In genomic region chr17:30716461-30717289, GRCh38 we compare ENCODE assay signal across 10 cellular contexts.
DNase-seq lines count a peak whose midpoint lies in the region; ATAC-seq and TF ChIP-seq lines count a peak whose summit lies in the region.
"Had no signal": no experiment of that assay in that cellular context is flagged by ENCODE, and none has a peak within 500 bp of the region (broad histone marks: within the 10 kb centered on the region; RNA-seq: fewer than 3 reads in every experiment).

No MANE protein-coding gene starts in this region.

- H3K36me3 ChIP-seq in cardiac muscle cell: no peaks in the 10 kb centered on the region
- H3K36me3 ChIP-seq in vagina: no peaks in the 10 kb centered on the region

- peaks cover 12% of the 10 kb centered on the region for H3K36me3 Mint-ChIP-seq in effector memory CD8-positive, alpha-beta T cell (ENCODE audit: insufficient read depth)

- H3K9me3 ChIP-seq in cardiac muscle cell (ENCODE audit: low read depth) (no peaks in the 10 kb centered on the region), vagina (no peaks in the 10 kb centered on the region)

- H3K4me1 ChIP-seq in cardiac muscle cell (ENCODE audit: low read depth) (no peaks in the 10 kb centered on the region), vagina (peaks cover 13% of the 10 kb centered on the region)

- peaks cover 28% of the 10 kb centered on the region for H3K4me1 Mint-ChIP-seq in stimulated activated naive CD8-positive, alpha-beta T cell treated with anti-CD3 and anti-CD28 coated beads, Interleukin-15, amount 100 ng/mL, for 72 hours
- peaks cover 14 to 22% of the 10 kb centered on the region in 2 donors for H3K4me1 Mint-ChIP-seq in effector memory CD8-positive, alpha-beta T cell (ENCODE audit: low read depth in 2 of 2)

- no peaks in the 10 kb centered on the region for H3K9me3 Mint-ChIP-seq in stimulated activated naive CD8-positive, alpha-beta T cell treated with anti-CD3 and anti-CD28 coated beads, Interleukin-15, amount 100 ng/mL, for 72 hours
- H3K9me3 Mint-ChIP-seq in effector memory CD8-positive, alpha-beta T cell: no peaks in the 10 kb centered on the region

- intact Hi-C loops in Right ventricle myocardium inferior (cut with DNase I) (no loop called here), vagina (cut with DNase I) (no loop called here)

- TF ChIP-seq CTCF in cardiac muscle cell (IDR thresholded peaks at IDR 0.05; ENCODE audit: low read depth, low read length) (peak; percentile 27), vagina (IDR thresholded peaks at IDR 0.05) (no peak)

- no peak overlapping the region for H3K4me3 ChIP-seq in cardiac muscle cell
- no peak overlapping the region for H3K4me3 ChIP-seq in vagina

- no peak overlapping the region for H3K27ac ChIP-seq in cardiac muscle cell
- H3K27ac ChIP-seq in vagina: no peak overlapping the region

- DNase-seq in cardiac muscle cell (ENCODE audit: low read depth in 1 of 2, low spot score in 1 of 2): no peak
- no peak for DNase-seq in Right ventricle myocardium inferior (ENCODE audit: missing footprints)
- peak; percentile 48 for DNase-seq in NCI-H69 (lab: John Stamatoyannopoulos, UW)
- peak; percentile 11 to 36 for DNase-seq in erythroblast (lab: John Stamatoyannopoulos, UW)
- DNase-seq in stimulated activated naive CD8-positive, alpha-beta T cell treated with anti-CD3 and anti-CD28 coated beads, Interleukin-15, amount 100 ng/mL, for 72 hours: no peak
- DNase-seq in effector memory CD8-positive, alpha-beta T cell: no peak
- no peak for DNase-seq in vagina (ENCODE audit: extremely low spot score in 2 of 2)
- DNase-seq in kidney glomerular epithelial cell (lab: John Stamatoyannopoulos, UW): no peak
- DNase-seq: COR-L47 had no signal

- H3K27me3 Mint-ChIP-seq in stimulated activated naive CD8-positive, alpha-beta T cell treated with anti-CD3 and anti-CD28 coated beads, Interleukin-15, amount 100 ng/mL, for 72 hours: peaks cover 2% of the 10 kb centered on the region
- no peaks in the 10 kb centered on the region for H3K27me3 Mint-ChIP-seq in effector memory CD8-positive, alpha-beta T cell
- H3K27me3 Mint-ChIP-seq: brain had no signal

- no peak for ATAC-seq in Right ventricle myocardium inferior
- peak; percentile 42 for ATAC-seq in stimulated activated naive CD8-positive, alpha-beta T cell treated with anti-CD3 and anti-CD28 coated beads, Interleukin-15, amount 100 ng/mL, for 72 hours
- ATAC-seq in effector memory CD8-positive, alpha-beta T cell (replicated peaks): no peak

- H3K4me3 Mint-ChIP-seq in stimulated activated naive CD8-positive, alpha-beta T cell treated with anti-CD3 and anti-CD28 coated beads, Interleukin-15, amount 100 ng/mL, for 72 hours: no peak overlapping the region
- H3K4me3 Mint-ChIP-seq in effector memory CD8-positive, alpha-beta T cell: no peak overlapping the region
- H3K4me3 Mint-ChIP-seq: brain had no signal

- H3K27me3 ChIP-seq in cardiac muscle cell: no peaks in the 10 kb centered on the region
- H3K27me3 ChIP-seq in vagina: no peaks in the 10 kb centered on the region

- TF ChIP-seq POLR2A in erythroblast (IDR thresholded peaks at IDR 0.05; ENCODE audit: low read length) (no peak), vagina (IDR thresholded peaks at IDR 0.05) (no peak)

- no peak overlapping the region for H3K27ac Mint-ChIP-seq in stimulated activated naive CD8-positive, alpha-beta T cell treated with anti-CD3 and anti-CD28 coated beads, Interleukin-15, amount 100 ng/mL, for 72 hours
- H3K27ac Mint-ChIP-seq in effector memory CD8-positive, alpha-beta T cell: peak overlapping the region in 1 of 2 donors; percentile 36

Comparison
In these comparisons a context has a peak if more than half of its experiments do, and no peak if none do; other contexts are left out.
1. DNase-seq: peak in NCI-H69 (single experiment) and erythroblast (2 of 2); none in cardiac muscle cell (0 of 2), Right ventricle myocardium inferior (single experiment), stimulated activated naive CD8-positive, alpha-beta T cell treated with anti-CD3 and anti-CD28 coated beads, Interleukin-15, amount 100 ng/mL, for 72 hours (0 of 2), effector memory CD8-positive, alpha-beta T cell (0 of 3), vagina (0 of 2) and kidney glomerular epithelial cell (single experiment).